In the genomic region with DNA sequence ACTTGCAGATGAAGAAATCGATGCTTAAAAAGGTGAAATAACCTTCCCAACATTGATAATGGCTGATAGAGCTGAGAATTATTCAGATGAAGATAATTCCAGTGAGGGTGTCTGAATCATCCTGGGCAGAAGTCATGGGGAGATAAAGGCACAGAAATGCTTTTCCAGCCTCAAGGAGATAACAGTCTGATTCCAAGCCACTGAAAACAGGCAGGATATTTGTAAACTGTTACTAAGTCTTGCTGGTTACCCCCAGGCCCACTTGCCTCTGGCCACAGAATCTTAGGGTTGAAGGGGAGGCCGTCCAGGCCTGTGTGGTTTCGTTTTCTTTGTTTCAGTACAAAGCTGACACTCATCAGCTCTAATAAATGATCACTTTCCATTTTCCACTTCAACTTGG, we compare ENCODE assay signal across 13 cellular contexts.
DNase-seq lines count a peak whose midpoint lies in the region; ATAC-seq lines count a peak whose summit lies in the region.
"Had no signal": no experiment of that assay in that cellular context is flagged by ENCODE, and none has a peak within 500 bp of the region (broad histone marks: within the 10 kb centered on the region; RNA-seq: fewer than 3 reads in every experiment).

No MANE protein-coding gene starts in this region.

- DNase-seq in RPMI7951 (ENCODE audit: low read depth) (peak; percentile 60), aorta (no peak)
- no peak for DNase-seq in naive thymus-derived CD4-positive, alpha-beta T cell
- no peak for DNase-seq in activated CD4-positive, alpha-beta T cell treated with anti-CD3 and anti-CD28 coated beads, Interleukin-2, amount 50 U/mL, for 4 hours
- DNase-seq in activated naive CD4-positive, alpha-beta T cell (lab: John Stamatoyannopoulos, UW): no peak
- DNase-seq: activated T-cell treated with anti-CD3 and anti-CD28 coated beads for 4 hours, heart left ventricle, NCI-H146, NCI-H774, WERI-Rb-1 had no signal

- ATAC-seq in GM18870 (IDR thresholded peaks at IDR 0.05; ENCODE audit: unreplicated experiment) (peak; percentile 39), GM21786 (IDR thresholded peaks at IDR 0.05; ENCODE audit: unreplicated experiment) (peak; percentile 73), aorta (ENCODE audit: low FRiP score) (no peak)
- no peak for ATAC-seq in naive thymus-derived CD4-positive, alpha-beta T cell
- ATAC-seq: heart left ventricle had no signal

- peaks cover 0 to 5% (median 0%) of the 10 kb centered on the region in 5 donors for H3K36me3 Mint-ChIP-seq in naive thymus-derived CD4-positive, alpha-beta T cell

- H3K27me3 ChIP-seq in naive thymus-derived CD4-positive, alpha-beta T cell (ENCODE audit: control insufficient read depth in 2 of 2, insufficient read depth in 2 of 2, low read length in 2 of 2): no peaks in the 10 kb centered on the region
- no peaks in the 10 kb centered on the region for H3K27me3 ChIP-seq in aorta (ENCODE audit: control insufficient read depth in 1 of 2, insufficient read depth in 2 of 2, low read length in 1 of 2)
- H3K27me3 ChIP-seq: heart left ventricle had no signal

- H3K4me1 ChIP-seq in naive thymus-derived CD4-positive, alpha-beta T cell (ENCODE audit: control insufficient read depth in 2 of 2, insufficient read depth in 2 of 2, low read length in 2 of 2): peaks cover 24 to 36% of the 10 kb centered on the region in 2 donors
- no peaks in the 10 kb centered on the region for H3K4me1 ChIP-seq in aorta (ENCODE audit: control insufficient read depth in 1 of 2, insufficient read depth in 2 of 2, low read length in 2 of 2)

- 63 to 92% methylated on average over 3 of the region's 3 CpGs for WGBS in aorta, 2 donors

- POLR2A ChIA-PET in naive thymus-derived CD4-positive, alpha-beta T cell (lab: Charles Lee): interaction anchor here (1.1 kb wide), 1 partner anchor 70 kb away, joined by 4 read pairs; no protein-coding TSS in a partner anchor

- no peaks in the 10 kb centered on the region for H3K36me3 ChIP-seq in naive thymus-derived CD4-positive, alpha-beta T cell (ENCODE audit: control insufficient read depth in 2 of 3, insufficient read depth in 3 of 3, low read length in 3 of 3)
- H3K36me3 ChIP-seq in aorta (ENCODE audit: control insufficient read depth in 1 of 2, insufficient read depth in 2 of 2, low read length in 1 of 2): no peaks in the 10 kb centered on the region
- H3K36me3 ChIP-seq: HAP-1, heart left ventricle, WERI-Rb-1 had no signal

- intact Hi-C loops in naive thymus-derived CD4-positive, alpha-beta T cell (cut with micrococcal nuclease): loop anchor here in 1 of 2 donors (5.0 kb wide), 1 partner anchor 137 kb away; no protein-coding TSS in a partner anchor
- intact Hi-C loops in aorta (cut with DNase I): no loop called here

- H3K4me3 Mint-ChIP-seq in naive thymus-derived CD4-positive, alpha-beta T cell: peak overlapping the region in 2 of 10 donors; percentile 40 to 55

- no peaks in the 10 kb centered on the region for H3K9me3 ChIP-seq in naive thymus-derived CD4-positive, alpha-beta T cell (ENCODE audit: control insufficient read depth in 2 of 3, low read length in 3 of 3)
- H3K9me3 ChIP-seq in aorta (ENCODE audit: control insufficient read depth, low read length): no peaks in the 10 kb centered on the region
- H3K9me3 ChIP-seq: HAP-1, heart left ventricle had no signal

- no peaks in the 10 kb centered on the region for H3K27me3 Mint-ChIP-seq in naive thymus-derived CD4-positive, alpha-beta T cell

- CTCF ChIA-PET in naive thymus-derived CD4-positive, alpha-beta T cell (lab: Charles Lee): no interaction called here

- peaks cover 15 to 87% (median 72%) of the 10 kb centered on the region in 7 donors for H3K4me1 Mint-ChIP-seq in naive thymus-derived CD4-positive, alpha-beta T cell

- no peaks in the 10 kb centered on the region for H3K9me3 Mint-ChIP-seq in naive thymus-derived CD4-positive, alpha-beta T cell

- no peak overlapping the region for H3K4me3 ChIP-seq in naive thymus-derived CD4-positive, alpha-beta T cell (ENCODE audit: low read length)
- H3K4me3 ChIP-seq in aorta (ENCODE audit: low read length in 2 of 2): no peak overlapping the region
- H3K4me3 ChIP-seq: HAP-1, heart left ventricle had no signal

- peak overlapping the region in 4 of 9 donors; percentile 4 to 64 (median 46) for H3K27ac Mint-ChIP-seq in naive thymus-derived CD4-positive, alpha-beta T cell

- peak overlapping the region; percentile 3 for H3K27ac ChIP-seq in naive thymus-derived CD4-positive, alpha-beta T cell (ENCODE audit: low read depth, low read length)
- H3K27ac ChIP-seq in aorta (ENCODE audit: low read depth in 1 of 2, low read length in 2 of 2): no peak overlapping the region
- H3K27ac ChIP-seq: heart left ventricle, WERI-Rb-1 had no signal

Comparison
In these comparisons a context has a peak if more than half of its experiments do, and no peak if none do; other contexts are left out.
1. ATAC-seq: peak in GM18870 (single experiment) and GM21786 (single experiment); none in naive thymus-derived CD4-positive, alpha-beta T cell (single experiment) and aorta (single experiment).